25 cellular contexts compared by ENCODE assay signal in genomic region chr16:3566990-3567389, GRCh38. TPM values are rescaled to one million over a fixed set of nuclear protein-coding genes. Genes with fewer than 3 reads are reported as not detected.
DNase-seq lines count a peak whose midpoint lies in the region; ATAC-seq, FAIRE-seq and TF ChIP-seq lines count a peak whose summit lies in the region.
"Had no signal": no experiment of that assay in that cellular context is flagged by ENCODE, and none has a peak within 500 bp of the region (broad histone marks: within the 10 kb centered on the region; RNA-seq: fewer than 3 reads in every experiment).

No MANE protein-coding gene starts in this region.

- TF ChIP-seq POLR2A in HepG2 (IDR thresholded peaks at IDR 0.05; ENCODE audit: insufficient read depth in 1 of 2, low read depth in 2 of 2, low read length in 2 of 2) = no peak

- TF ChIP-seq EP300 in HepG2 (IDR thresholded peaks at IDR 0.05; ENCODE audit: low read depth in 2 of 2, low read length in 2 of 2) (no peak), HepG2 (CRISPR knock-in tag; IDR thresholded peaks at IDR 0.05; ENCODE audit: borderline replicate concordance) (no peak)

- no peaks in the 10 kb centered on the region for H3K27me3 Mint-ChIP-seq in activated naive CD8-positive, alpha-beta T cell
- H3K27me3 Mint-ChIP-seq in activated naive CD8-positive, alpha-beta T cell treated with anti-CD3 and anti-CD28 coated beads, Interleukin-2, amount 50 U/mL, for 24 hours = no peaks in the 10 kb centered on the region
- H3K27me3 Mint-ChIP-seq in WTC11 (ENCODE audit: low read depth) = no peaks in the 10 kb centered on the region
- H3K27me3 Mint-ChIP-seq: CD4-positive, alpha-beta T cell; CD8-positive, alpha-beta memory T cell had no signal

- no peaks in the 10 kb centered on the region for H3K36me3 ChIP-seq in HepG2 (replicated peaks in 1 of 2; ENCODE audit: control insufficient read depth in 1 of 2, insufficient read depth in 2 of 2, low read length in 2 of 2)
- H3K36me3 ChIP-seq: BE2C had no signal

- no peak overlapping the region for H3K9ac ChIP-seq in HepG2 (ENCODE audit: insufficient read depth, low read depth, low read length)
- H3K9ac ChIP-seq: BLaER1 treated with 17β-estradiol and CSF1 and Interleukin-3, amounts not matched to agents 10 nM and 100 nM had no signal

- no peak for TF ChIP-seq RAD21 in HepG2 (CRISPR knock-in tag; IDR thresholded peaks at IDR 0.05)

- H3K27ac ChIP-seq in HepG2 (ENCODE audit: extremely low read length, insufficient read depth, low read length) = no peak overlapping the region
- H3K27ac ChIP-seq: 22Rv1; BLaER1 treated with 17β-estradiol and CSF1 and Interleukin-3, amounts not matched to agents 10 nM and 100 nM had no signal

- H4K20me1 ChIP-seq in HepG2 (ENCODE audit: insufficient read depth, low read length) = no peaks in the 10 kb centered on the region

- peaks cover 8% of the 10 kb centered on the region for H3K36me3 Mint-ChIP-seq in activated naive CD8-positive, alpha-beta T cell
- peaks cover 20% of the 10 kb centered on the region for H3K36me3 Mint-ChIP-seq in activated naive CD8-positive, alpha-beta T cell treated with anti-CD3 and anti-CD28 coated beads, Interleukin-2, amount 50 U/mL, for 24 hours (ENCODE audit: low read depth)
- H3K36me3 Mint-ChIP-seq in WTC11 = peaks cover 5% of the 10 kb centered on the region; the same call in 1 of the 2 replicates
- H3K36me3 Mint-ChIP-seq in stimulated activated effector memory CD8-positive, alpha-beta T cell treated with anti-CD3 and anti-CD28 coated beads, Interleukin-12 subunit alpha, Interleukin-12 subunit beta, amount 100 ng/mL, for 72 hours = peaks cover 88% of the 10 kb centered on the region

- in situ Hi-C loops in HepG2 (cut with HindIII; ENCODE audit: extremely low pct_ligation_motif_present, low pct_unique_long_range_greater_than_20kb) = no loop called here

- H3K4me3 ChIP-seq in HepG2 (replicated peaks in 1 of 3; ENCODE audit: insufficient read depth in 1 of 3, low read depth in 2 of 3, low read length in 3 of 3) = no peak overlapping the region
- H3K4me3 ChIP-seq: BLaER1 treated with 17β-estradiol and CSF1 and Interleukin-3, amounts not matched to agents 10 nM and 100 nM; GM12878 had no signal

- intact Hi-C loops in HepG2 (cut with micrococcal nuclease; ENCODE audit: unreplicated experiment) = no loop called here

- CTCF ChIA-PET in WTC11 (lab: Charles Lee) (interaction anchor here (0.6 kb wide), 1 partner anchor 8 kb away, joined by 3 read pairs; no protein-coding TSS in a partner anchor), HepG2 (lab: Yijun Ruan, JAX; ENCODE audit: low intra/inter-chr PET ratio, low total read pairs) (no interaction called here)

- H3K79me2 ChIP-seq in HepG2 (ENCODE audit: insufficient read depth, low read length) = no peaks in the 10 kb centered on the region

- no peaks in the 10 kb centered on the region for H3K4me1 ChIP-seq in HepG2 (ENCODE audit: insufficient read depth, low read length)
- H3K4me1 ChIP-seq: BE2C had no signal

- TF ChIP-seq CTCF in WTC11 (IDR thresholded peaks at IDR 0.05) (no peak), HepG2 (CRISPR knock-in tag; IDR thresholded peaks at IDR 0.05) (no peak)

- no peak for FAIRE-seq in HepG2 (lab: Jason Lieb, UNC)
- FAIRE-seq: A204.1, D721Med, GM12878, H54 had no signal

- DNase-seq in activated naive CD8-positive, alpha-beta T cell treated with anti-CD3 and anti-CD28 coated beads, Interleukin-2, amount 50 U/mL, for 24 hours = no peak
- DNase-seq in WTC11 (ENCODE audit: low spot score) = no peak
- no peak for DNase-seq in stimulated activated effector memory CD8-positive, alpha-beta T cell treated with anti-CD3 and anti-CD28 coated beads, Interleukin-12 subunit alpha, Interleukin-12 subunit beta, amount 100 ng/mL, for 72 hours (ENCODE audit: low spot score in 2 of 2)
- no peak for DNase-seq in NCI-H446 treated with DMSO at 0.1 percent for 48 hours (lab: John Stamatoyannopoulos, UW)
- no peak for DNase-seq in HepG2 (ENCODE audit: low spot score)
- DNase-seq: AML-193; BE2C; CD4-positive, alpha-beta T cell; CD8-positive, alpha-beta memory T cell; DMS 273 treated with DMSO at 0.1 percent for 48 hours; DMS79; EL; GDM1; GOT3; HFFc6 had no signal

- no peaks in the 10 kb centered on the region for H3K9me3 Mint-ChIP-seq in activated naive CD8-positive, alpha-beta T cell (ENCODE audit: low read depth)
- peaks cover 8% of the 10 kb centered on the region for H3K9me3 Mint-ChIP-seq in activated naive CD8-positive, alpha-beta T cell treated with anti-CD3 and anti-CD28 coated beads, Interleukin-2, amount 50 U/mL, for 24 hours
- H3K9me3 Mint-ChIP-seq in WTC11 = peaks cover 19% of the 10 kb centered on the region
- H3K9me3 Mint-ChIP-seq in stimulated activated effector memory CD8-positive, alpha-beta T cell treated with anti-CD3 and anti-CD28 coated beads, Interleukin-12 subunit alpha, Interleukin-12 subunit beta, amount 100 ng/mL, for 72 hours = peaks cover 9% of the 10 kb centered on the region
- H3K9me3 Mint-ChIP-seq: CD4-positive, alpha-beta T cell had no signal

- BruUV-seq in HepG2 (replicated peaks; lab: Mats Ljungman, UMichigan) = no TSS peak

- H3K4me3 Mint-ChIP-seq in activated naive CD8-positive, alpha-beta T cell = no peak overlapping the region
- H3K4me3 Mint-ChIP-seq in activated naive CD8-positive, alpha-beta T cell treated with anti-CD3 and anti-CD28 coated beads, Interleukin-2, amount 50 U/mL, for 24 hours = no peak overlapping the region
- no peak overlapping the region for H3K4me3 Mint-ChIP-seq in WTC11
- H3K4me3 Mint-ChIP-seq in stimulated activated effector memory CD8-positive, alpha-beta T cell treated with anti-CD3 and anti-CD28 coated beads, Interleukin-12 subunit alpha, Interleukin-12 subunit beta, amount 100 ng/mL, for 72 hours = no peak overlapping the region
- H3K4me3 Mint-ChIP-seq: CD14-positive monocyte; CD4-positive, alpha-beta T cell; CD8-positive, alpha-beta memory T cell; HFFc6 had no signal

- peaks cover 5% of the 10 kb centered on the region for H3K4me1 Mint-ChIP-seq in activated naive CD8-positive, alpha-beta T cell (ENCODE audit: low read depth)
- H3K4me1 Mint-ChIP-seq in activated naive CD8-positive, alpha-beta T cell treated with anti-CD3 and anti-CD28 coated beads, Interleukin-2, amount 50 U/mL, for 24 hours = peaks cover 8% of the 10 kb centered on the region
- H3K4me1 Mint-ChIP-seq in WTC11 = peaks cover 3% of the 10 kb centered on the region
- no peaks in the 10 kb centered on the region for H3K4me1 Mint-ChIP-seq in stimulated activated effector memory CD8-positive, alpha-beta T cell treated with anti-CD3 and anti-CD28 coated beads, Interleukin-12 subunit alpha, Interleukin-12 subunit beta, amount 100 ng/mL, for 72 hours
- H3K4me1 Mint-ChIP-seq: CD14-positive monocyte had no signal

- peaks cover 2 to 17% of the 10 kb centered on the region in 2 experiments; a peak in 4 of 5 replicates for H3K27me3 ChIP-seq in HepG2 (ENCODE audit: control insufficient read depth in 1 of 2, insufficient read depth in 2 of 2, low read length in 2 of 2)
- H3K27me3 ChIP-seq: BE2C; BLaER1 treated with 17β-estradiol and CSF1 and Interleukin-3, amounts not matched to agents 10 nM and 100 nM had no signal

- POLR2A ChIA-PET in WTC11 (lab: Charles Lee) (no interaction called here), HepG2 (lab: Yijun Ruan, JAX) (no interaction called here)

- H3K4me2 ChIP-seq in HepG2 (ENCODE audit: low read depth, low read length) = no peak overlapping the region
- H3K4me2 ChIP-seq: BLaER1 treated with 17β-estradiol and CSF1 and Interleukin-3, amounts not matched to agents 10 nM and 100 nM had no signal

- H3K27ac Mint-ChIP-seq in activated naive CD8-positive, alpha-beta T cell = peak overlapping the region; percentile 16
- no peak overlapping the region for H3K27ac Mint-ChIP-seq in activated naive CD8-positive, alpha-beta T cell treated with anti-CD3 and anti-CD28 coated beads, Interleukin-2, amount 50 U/mL, for 24 hours
- peak overlapping the region; percentile 49; the same call in 1 of the 2 replicates for H3K27ac Mint-ChIP-seq in WTC11
- peak overlapping the region; percentile 61 for H3K27ac Mint-ChIP-seq in stimulated activated effector memory CD8-positive, alpha-beta T cell treated with anti-CD3 and anti-CD28 coated beads, Interleukin-12 subunit alpha, Interleukin-12 subunit beta, amount 100 ng/mL, for 72 hours
- H3K27ac Mint-ChIP-seq: CD4-positive, alpha-beta T cell; HFFc6 had no signal

- H2AFZ ChIP-seq in HepG2 (ENCODE audit: low read length) = no peak overlapping the region

- no peak for ATAC-seq in activated naive CD8-positive, alpha-beta T cell treated with anti-CD3 and anti-CD28 coated beads, Interleukin-2, amount 50 U/mL, for 24 hours
- ATAC-seq in WTC11 = peak; percentile 34; the same call in 1 of the 2 replicates
- no peak for ATAC-seq in stimulated activated effector memory CD8-positive, alpha-beta T cell treated with anti-CD3 and anti-CD28 coated beads, Interleukin-12 subunit alpha, Interleukin-12 subunit beta, amount 100 ng/mL, for 72 hours
- no peak for ATAC-seq in HepG2
- ATAC-seq: GM12878, HCT116 had no signal

- no peaks in the 10 kb centered on the region for H3K9me3 ChIP-seq in HepG2 (ENCODE audit: low read length)
- H3K9me3 ChIP-seq: BE2C had no signal

- 17% methylated on average over 7 of the region's 8 CpGs for WGBS in HepG2 (ENCODE audit: low lambda C conversion rate)

RNA-seq across cellular contexts. Expression of gene NLRC3, which starts 10.2 kb away (rescaled TPM):
- 0.23 to 0.66 TPM (median 0.26 TPM) in 3 replicates for total RNA-seq in WTC11 (2021)
- not detected in 2 replicates for total RNA-seq in HepG2 (2016; rRNA removed; fragmentation: Illumina TruSeq; extraction: Trizol)
- not detected in 2 replicates for total RNA-seq in HepG2 (2016; cell fraction: cytosol; rRNA removed; fragmentation: Illumina TruSeq; extraction: Trizol; ENCODE audit: low read depth)
- 0.09 TPM in 1 of 2 replicates, not detected in the other for total RNA-seq in HepG2 (2016; cell fraction: insoluble cytoplasmic fraction; rRNA removed; fragmentation: Illumina TruSeq; extraction: Trizol)
- total RNA-seq in HepG2 (2016; cell fraction: membrane; rRNA removed; fragmentation: Illumina TruSeq; extraction: Trizol) = not detected in 2 replicates
- not detected in 2 replicates for total RNA-seq in HepG2 (2016; cell fraction: nucleus; rRNA removed; fragmentation: Illumina TruSeq; extraction: Trizol)
- polyA plus RNA-seq in HepG2 (2011; rRNA removed) = 0.01 TPM in 1 of 2 replicates, not detected in the other
- not detected in 2 replicates for polyA plus RNA-seq in HepG2 (2011; cell fraction: cytosol; rRNA removed)
- 0.02 TPM in 1 of 2 replicates, not detected in the other for polyA plus RNA-seq in HepG2 (2011; cell fraction: nucleus; rRNA removed)
- polyA plus RNA-seq in HepG2 (2012) = 0.09 and 0.11 TPM in 2 replicates
- not detected in 2 replicates for polyA plus RNA-seq in HepG2 (2016; cell fraction: cytosol; fragmentation: Illumina TruSeq; extraction: Trizol; ENCODE audit: low read depth)
- not detected in 2 replicates for polyA plus RNA-seq in HepG2 (2016; cell fraction: insoluble cytoplasmic fraction; fragmentation: Illumina TruSeq; extraction: Trizol; ENCODE audit: low read depth)
- polyA plus RNA-seq in HepG2 (2016; cell fraction: membrane; fragmentation: Illumina TruSeq; extraction: Trizol; ENCODE audit: low read depth) = not detected in 2 replicates
- polyA plus RNA-seq in HepG2 (2016; cell fraction: nucleus; fragmentation: Illumina TruSeq; extraction: Trizol; ENCODE audit: insufficient read depth, low read depth) = not detected in 2 replicates
- polyA minus RNA-seq in HepG2 (2011; rRNA and poly(A)+ RNA removed; ENCODE audit: low replicate concordance) = 0.07 TPM in 1 of 2 replicates, not detected in the other
- polyA minus RNA-seq in HepG2 (2011; cell fraction: cytosol; rRNA and poly(A)+ RNA removed) = not detected in 2 replicates
- polyA minus RNA-seq in HepG2 (2011; cell fraction: nucleus; rRNA and poly(A)+ RNA removed) = not detected in 2 replicates
- total RNA-seq: HFFc6 had no signal
- polyA plus RNA-seq: AG04450 had no signal

RNA-seq across cellular contexts. Expression of gene SLX4, which starts 44.4 kb away (rescaled TPM):
- total RNA-seq in WTC11 (2021) (16.3 to 18.0 TPM (median 16.7 TPM) in 3 replicates), HepG2 (2016; rRNA removed; fragmentation: Illumina TruSeq; extraction: Trizol) (2.5 and 3.6 TPM in 2 replicates)
- 0.97 and 1.0 TPM in 2 replicates for total RNA-seq in HepG2 (2016; cell fraction: cytosol; rRNA removed; fragmentation: Illumina TruSeq; extraction: Trizol; ENCODE audit: low read depth)
- 2.1 and 3.8 TPM in 2 replicates for total RNA-seq in HepG2 (2016; cell fraction: insoluble cytoplasmic fraction; rRNA removed; fragmentation: Illumina TruSeq; extraction: Trizol)
- 1.3 and 1.6 TPM in 2 replicates for total RNA-seq in HepG2 (2016; cell fraction: membrane; rRNA removed; fragmentation: Illumina TruSeq; extraction: Trizol)
- 7.6 and 7.9 TPM in 2 replicates for total RNA-seq in HepG2 (2016; cell fraction: nucleus; rRNA removed; fragmentation: Illumina TruSeq; extraction: Trizol)
- 1.1 and 1.3 TPM in 2 replicates for polyA plus RNA-seq in HepG2 (2011; rRNA removed)
- 0.40 and 0.46 TPM in 2 replicates for polyA plus RNA-seq in HepG2 (2011; cell fraction: cytosol; rRNA removed)
- 5.4 and 5.9 TPM in 2 replicates for polyA plus RNA-seq in HepG2 (2011; cell fraction: nucleus; rRNA removed)
- polyA plus RNA-seq in HepG2 (2012) = 0.97 and 1.2 TPM in 2 replicates
- polyA plus RNA-seq in HepG2 (2016; cell fraction: cytosol; fragmentation: Illumina TruSeq; extraction: Trizol; ENCODE audit: low read depth) = 0.16 and 0.18 TPM in 2 replicates
- polyA plus RNA-seq in HepG2 (2016; cell fraction: insoluble cytoplasmic fraction; fragmentation: Illumina TruSeq; extraction: Trizol; ENCODE audit: low read depth) = 1.1 and 1.7 TPM in 2 replicates
- polyA plus RNA-seq in HepG2 (2016; cell fraction: membrane; fragmentation: Illumina TruSeq; extraction: Trizol; ENCODE audit: low read depth) = 0.21 and 0.31 TPM in 2 replicates
- polyA plus RNA-seq in HepG2 (2016; cell fraction: nucleus; fragmentation: Illumina TruSeq; extraction: Trizol; ENCODE audit: insufficient read depth, low read depth) = 12.5 and 14.1 TPM in 2 replicates
- polyA minus RNA-seq in HepG2 (2011; rRNA and poly(A)+ RNA removed; ENCODE audit: low replicate concordance) = 1.5 and 3.9 TPM in 2 replicates
- polyA minus RNA-seq in HepG2 (2011; cell fraction: cytosol; rRNA and poly(A)+ RNA removed) = 0.89 and 1.1 TPM in 2 replicates
- 4.4 and 5.1 TPM in 2 replicates for polyA minus RNA-seq in HepG2 (2011; cell fraction: nucleus; rRNA and poly(A)+ RNA removed)
